Comparison of ENCODE assay signal across 30 cellular contexts in genomic region chr19:3316132-3316648, GRCh38.
"Had no signal": no experiment of that assay in that cellular context is flagged by ENCODE, and none has a peak within 500 bp of the region (broad histone marks: within the 10 kb centered on the region; RNA-seq: fewer than 3 reads in every experiment).

No MANE protein-coding gene starts in this region.

- H3K27ac ChIP-seq: dorsolateral prefrontal cortex, epithelial cell of prostate, gastrocnemius medialis, psoas muscle, skin epidermis, spleen, testis, tibial artery, upper lobe of left lung had no signal

- H3K4me1 Mint-ChIP-seq: endodermal cell, mesothelial cell of epicardium, neural crest cell had no signal

- H3K27ac Mint-ChIP-seq: endodermal cell; mesothelial cell of epicardium; natural killer cell treated with Interleukin-12 subunit alpha and Interleukin-12 subunit beta and Interleukin-15 and Interleukin-18, amount 100 ng/mL, for 72 hours; stimulated activated memory B cell treated with anti-CD40 and anti-IgM and Interleukin-4, amounts not matched to agents 10 μg/mL and 1 μg/mL and 100 μg/mL, for 72 hours had no signal

- DNase-seq: dorsolateral prefrontal cortex; effector CD4-positive, alpha-beta T cell; endodermal cell; foreskin fibroblast; gastrocnemius medialis; head of caudate nucleus; mesenchymal stem cell; mucosa of descending colon; naive B cell; nucleus accumbens; psoas muscle; spleen; stimulated activated CD4-positive, alpha-beta T cell treated with anti-CD3 and anti-CD28 coated beads, Interleukin-4, amount 100 ng/mL, for 4 hours; stimulated activated naive CD8-positive, alpha-beta T cell treated with anti-CD3 and anti-CD28 coated beads, Interleukin-15, Interleukin-2, amounts not matched to agents 100 U/mL and 50 U/mL, for 24 hours; substantia nigra; testis; tibial artery; upper lobe of left lung had no signal

- FAIRE-seq: colon, keratinocyte, urothelium cell line had no signal

- H3K9me3 ChIP-seq: gastrocnemius medialis, mucosa of descending colon, psoas muscle, spleen, testis, tibial artery, upper lobe of left lung had no signal

- H3K4me1 ChIP-seq: gastrocnemius medialis, psoas muscle, spleen, testis, tibial artery, upper lobe of left lung had no signal

- ATAC-seq: esophagus mucosa; gastrocnemius medialis; left lobe of liver; mucosa of descending colon; natural killer cell treated with Interleukin-12 subunit alpha and Interleukin-12 subunit beta and Interleukin-15 and Interleukin-18, amount 100 ng/mL, for 72 hours; psoas muscle; right cardiac atrium; stimulated activated memory B cell treated with anti-CD40 and anti-IgM and Interleukin-4, amounts not matched to agents 10 μg/mL and 1 μg/mL and 100 μg/mL, for 72 hours; stimulated activated naive CD8-positive, alpha-beta T cell treated with anti-CD3 and anti-CD28 coated beads, Interleukin-15, Interleukin-2, amounts not matched to agents 100 U/mL and 50 U/mL, for 24 hours had no signal

- H3K4me3 ChIP-seq: dorsolateral prefrontal cortex, gastrocnemius medialis, mucosa of descending colon, psoas muscle, skin epidermis, spleen, testis, tibial artery, upper lobe of left lung had no signal

- H3K9me3 Mint-ChIP-seq: endodermal cell; mesothelial cell of epicardium; natural killer cell treated with Interleukin-12 subunit alpha and Interleukin-12 subunit beta and Interleukin-15 and Interleukin-18, amount 100 ng/mL, for 72 hours; neural crest cell; stimulated activated memory B cell treated with anti-CD40 and anti-IgM and Interleukin-4, amounts not matched to agents 10 μg/mL and 1 μg/mL and 100 μg/mL, for 72 hours had no signal

- H3K36me3 Mint-ChIP-seq: mesothelial cell of epicardium; natural killer cell treated with Interleukin-12 subunit alpha and Interleukin-12 subunit beta and Interleukin-15 and Interleukin-18, amount 100 ng/mL, for 72 hours had no signal

- H3K27me3 ChIP-seq: testis had no signal

- H3K36me3 ChIP-seq: gastrocnemius medialis, spleen, tibial artery, upper lobe of left lung had no signal

- H3K4me3 Mint-ChIP-seq: endodermal cell; mesothelial cell of epicardium; natural killer cell treated with Interleukin-12 subunit alpha and Interleukin-12 subunit beta and Interleukin-15 and Interleukin-18, amount 100 ng/mL, for 72 hours; neural crest cell; stimulated activated memory B cell treated with anti-CD40 and anti-IgM and Interleukin-4, amounts not matched to agents 10 μg/mL and 1 μg/mL and 100 μg/mL, for 72 hours had no signal
